Comparison of ENCODE assay signal across 9 cellular contexts in the genomic region with DNA sequence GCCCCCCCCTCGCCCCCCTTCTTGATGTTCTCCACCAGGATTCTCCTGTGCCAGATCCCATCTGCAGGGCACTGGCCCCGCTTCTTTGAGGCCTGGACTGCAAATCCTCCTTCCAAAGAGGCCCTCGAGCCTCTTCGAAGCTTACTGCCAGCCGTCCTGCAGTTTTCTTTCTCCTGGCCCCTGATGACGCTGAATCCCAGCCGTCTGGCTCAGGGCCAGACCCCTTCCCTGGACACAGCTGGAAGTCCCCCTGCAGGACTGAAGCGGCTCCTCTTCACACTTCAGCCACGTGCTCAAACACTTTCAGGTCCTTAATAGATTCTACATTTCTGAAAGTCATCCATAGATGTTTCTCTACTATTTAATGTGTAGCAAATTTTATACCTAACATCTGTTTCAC.
DNase-seq lines count a peak whose midpoint lies in the region; ATAC-seq and TF ChIP-seq lines count a peak whose summit lies in the region.
"Had no signal": no experiment of that assay in that cellular context is flagged by ENCODE, and none has a peak within 500 bp of the region (broad histone marks: within the 10 kb centered on the region; RNA-seq: fewer than 3 reads in every experiment).

No MANE protein-coding gene starts in this region.

- WGBS in GM23248 (ENCODE audit: low coverage in 1 of 2, low lambda C conversion rate in 2 of 2, missing lambda C conversion rate in 2 of 2), 2 experiments, result 33 to 40% methylated on average over 8 to 9 of the region's 9 CpGs
- WGBS in lower leg skin, 2 donors, result 60 to 71% methylated on average over 9 of the region's 9 CpGs

- H3K9me3 ChIP-seq in GM23248 (ENCODE audit: low read depth), result no peaks in the 10 kb centered on the region
- no peaks in the 10 kb centered on the region for H3K9me3 ChIP-seq in WERI-Rb-1 (ENCODE audit: severe bottlenecking)
- H3K9me3 ChIP-seq: suprapubic skin had no signal

- H3K4me3 ChIP-seq in GM23248, result no peak overlapping the region
- no peak overlapping the region for H3K4me3 ChIP-seq in fibroblast of mammary gland (ENCODE audit: control insufficient read depth, low read depth, low read length)
- H3K4me3 ChIP-seq in retinal pigment epithelial cell (ENCODE audit: low read length), result no peak overlapping the region
- no peak overlapping the region for H3K4me3 ChIP-seq in lower leg skin (ENCODE audit: low read depth, poor library complexity, severe bottlenecking)
- no peak overlapping the region for H3K4me3 ChIP-seq in WERI-Rb-1 (ENCODE audit: low read depth, low read length)
- H3K4me3 ChIP-seq: suprapubic skin had no signal

- H3F3A ChIP-seq in GM23248 (ENCODE audit: insufficient read depth), result no peaks in the 10 kb centered on the region

- H3K79me2 ChIP-seq in GM23248 (ENCODE audit: insufficient read depth), result peaks cover 10% of the 10 kb centered on the region; the same call in 1 of the 2 replicates

- no peak for TF ChIP-seq POLR2A in lower leg skin (IDR thresholded peaks at IDR 0.05)

- in situ Hi-C loops in GM23248 (cut with MboI), result no loop called here

- no peaks in the 10 kb centered on the region for H3K27me3 ChIP-seq in GM23248 (replicated peaks; ENCODE audit: insufficient read depth)
- no peaks in the 10 kb centered on the region for H3K27me3 ChIP-seq in WERI-Rb-1 (ENCODE audit: insufficient read depth, low read depth, severe bottlenecking)
- H3K27me3 ChIP-seq: suprapubic skin had no signal

- H3K4me1 ChIP-seq in GM23248 (ENCODE audit: insufficient read depth), result no peaks in the 10 kb centered on the region

- H3K4me2 ChIP-seq in GM23248 (ENCODE audit: unreplicated experiment), result no peak overlapping the region

- TF ChIP-seq CTCF in fibroblast of mammary gland (conservative IDR thresholded peaks at IDR 0.05; ENCODE audit: control insufficient read depth, insufficient read depth, low read depth, low read length) (no peak), retinal pigment epithelial cell (conservative IDR thresholded peaks at IDR 0.05; ENCODE audit: low read depth, low read length) (peak; percentile 24), lower leg skin (IDR thresholded peaks at IDR 0.05) (no peak), WERI-Rb-1 (IDR thresholded peaks at IDR 0.05; ENCODE audit: low read depth, low read length) (no peak)

- peak; percentile 37 for DNase-seq in GM23248
- peak; percentile 21 for DNase-seq in NCI-H510A (lab: John Stamatoyannopoulos, UW)
- DNase-seq in fibroblast of mammary gland (ENCODE audit: low read depth), result peak; percentile 62
- DNase-seq in retinal pigment epithelial cell (ENCODE audit: low read depth), result no peak
- DNase-seq in lower leg skin (ENCODE audit: low spot score in 2 of 2), result no peak
- DNase-seq in WERI-Rb-1, result no peak
- DNase-seq: amniotic stem cell had no signal

- H4K20me1 ChIP-seq in GM23248 (ENCODE audit: insufficient read depth), result no peaks in the 10 kb centered on the region

- ATAC-seq in HG02678 (IDR thresholded peaks at IDR 0.05; ENCODE audit: unreplicated experiment), result no peak

- H3K27ac ChIP-seq in GM23248, result no peak overlapping the region
- H3K27ac ChIP-seq in WERI-Rb-1, result no peak overlapping the region
- H3K27ac ChIP-seq: suprapubic skin had no signal

- no peak overlapping the region for H2AFZ ChIP-seq in GM23248

- intact Hi-C loops in lower leg skin (cut with DNase I; ENCODE audit: low total_unique reads), result no loop called here

- no peak overlapping the region for H3K9ac ChIP-seq in GM23248

- H3K36me3 ChIP-seq in GM23248 (ENCODE audit: low read depth) (peaks cover 2% of the 10 kb centered on the region), WERI-Rb-1 (peaks cover 40% of the 10 kb centered on the region)

- H3K9me2 ChIP-seq in GM23248 (ENCODE audit: insufficient read depth), result no peaks in the 10 kb centered on the region

Comparison
In these comparisons a context has a peak if more than half of its experiments do, and no peak if none do; other contexts are left out.
1. DNase-seq: peak in GM23248 (single experiment), NCI-H510A (single experiment) and fibroblast of mammary gland (single experiment); none in retinal pigment epithelial cell (single experiment), lower leg skin (0 of 2) and WERI-Rb-1 (single experiment).